26 cellular contexts compared by ENCODE assay signal in genomic region chr6:133767571-133767970, GRCh38.
DNase-seq lines count a peak whose midpoint lies in the region; ATAC-seq and TF ChIP-seq lines count a peak whose summit lies in the region.
"Had no signal": no experiment of that assay in that cellular context is flagged by ENCODE, and none has a peak within 500 bp of the region (broad histone marks: within the 10 kb centered on the region; RNA-seq: fewer than 3 reads in every experiment).

No MANE protein-coding gene starts in this region.

- POLR2A ChIA-PET in HCT116 (lab: Charles Lee) (no interaction called here), PC-3 (lab: Charles Lee; ENCODE audit: unreplicated experiment) (no interaction called here)

- no peaks in the 10 kb centered on the region for H3K36me3 ChIP-seq in HCT116 (ENCODE audit: control insufficient read depth in 1 of 2, insufficient read depth in 2 of 2, low read length in 2 of 2)
- H3K36me3 ChIP-seq in PC-3 (ENCODE audit: low read depth, low read length) = no peaks in the 10 kb centered on the region
- H3K36me3 ChIP-seq: upper lobe of right lung had no signal

- no peaks in the 10 kb centered on the region for H3F3A ChIP-seq in PC-3 (ENCODE audit: low read length, unreplicated experiment)

- DNase-seq in HCT116 (ENCODE audit: low read depth, low spot score) (no peak), PC-3 (peak; percentile 68), fibroblast of mammary gland (ENCODE audit: low read depth) (peak; percentile 74), renal cortical epithelial cell (ENCODE audit: low read depth) (peak; percentile 43), AML-193 (lab: John Stamatoyannopoulos, UW) (no peak), NCI-H524 treated with DMSO at 0.1 percent for 48 hours (lab: John Stamatoyannopoulos, UW) (no peak), kidney glomerular epithelial cell (lab: John Stamatoyannopoulos, UW) (no peak)
- DNase-seq: activated CD4-positive, alpha-beta T cell treated with anti-CD3 and anti-CD28 coated beads, Interleukin-2, amount 50 U/mL, for 48 hours; activated CD8-positive, alpha-beta memory T cell treated with anti-CD3 and anti-CD28 coated beads, Interleukin-2, amount 50 U/mL, for 4 hours; activated naive CD4-positive, alpha-beta T cell treated with anti-CD3 and anti-CD28 coated beads for 36 hours; dorsolateral prefrontal cortex; islet precursor cell; naive thymus-derived CD4-positive, alpha-beta T cell; NCI-H1092; NCI-H1694 treated with DMSO at 0.1 percent for 48 hours; NCI-H526; NK-92 treated with Interleukin-12 subunit alpha and Interleukin-12 subunit beta, amount 100 ng/mL, for 24 hours; occipital lobe; psoas muscle; SK-N-SH; stimulated activated naive B cell treated with anti-CD40 and anti-IgM and Interleukin-4, amounts not matched to agents 10 μg/mL and 1 μg/mL and 100 μg/mL, for 72 hours; substantia nigra; upper lobe of right lung had no signal

- no TSS peak for BruUV-seq in HCT116 (replicated peaks; lab: Mats Ljungman, UMichigan)
- BruUV-seq in PC-3 (replicated peaks; lab: Mats Ljungman, UMichigan) = no TSS peak

- H3K4me2 ChIP-seq in HCT116 (ENCODE audit: low read length) (no peak overlapping the region), PC-3 (ENCODE audit: low read length) (0 out of 2 replicates have a peak overlapping the region, but pooled peaks have one; percentile 18)
- H3K4me2 ChIP-seq: SK-N-SH had no signal

- H2AFZ ChIP-seq in HCT116 (ENCODE audit: low read depth, low read length, poor library complexity, severe bottlenecking) = no peak overlapping the region
- peak overlapping the region; percentile 40 for H2AFZ ChIP-seq in PC-3 (ENCODE audit: low read length)

- TF ChIP-seq RAD21 in HCT116 (IDR thresholded peaks at IDR 0.05; ENCODE audit: low read depth) = no peak

- H3K4me3 ChIP-seq in HCT116 (replicated peaks in 1 of 2; ENCODE audit: low read depth in 1 of 2, low read length in 2 of 2) (no peak overlapping the region), PC-3 (ENCODE audit: low read length) (no peak overlapping the region), fibroblast of mammary gland (ENCODE audit: control insufficient read depth, low read depth, low read length) (no peak overlapping the region)
- H3K4me3 ChIP-seq: dorsolateral prefrontal cortex, psoas muscle, upper lobe of right lung had no signal

- H3K79me2 ChIP-seq in HCT116 (ENCODE audit: insufficient read depth, low read length) (no peaks in the 10 kb centered on the region), PC-3 (ENCODE audit: low read length) (no peaks in the 10 kb centered on the region)

- no peaks in the 10 kb centered on the region for H4K20me1 ChIP-seq in HCT116 (ENCODE audit: insufficient read depth)
- no peaks in the 10 kb centered on the region for H4K20me1 ChIP-seq in PC-3 (ENCODE audit: low read length)

- H3K9ac ChIP-seq in HCT116 (ENCODE audit: low read length) = no peak overlapping the region
- H3K9ac ChIP-seq in PC-3 (ENCODE audit: low read length) = no peak overlapping the region
- H3K9ac ChIP-seq: SK-N-SH had no signal

- TF ChIP-seq POLR2A in HCT116 (IDR thresholded peaks at IDR 0.05; ENCODE audit: borderline replicate concordance, extremely low read depth, insufficient read depth, insufficient read length) = no peak

- CTCF ChIA-PET in HCT116 (lab: Charles Lee) (no interaction called here), PC-3 (lab: Charles Lee) (no interaction called here)

- H3K9me3 ChIP-seq in HCT116 (ENCODE audit: control insufficient read depth in 1 of 2, insufficient read depth in 1 of 2, low read depth in 1 of 2, low read length in 2 of 2) = no peaks in the 10 kb centered on the region
- H3K9me3 ChIP-seq in PC-3 (ENCODE audit: low read length) = no peaks in the 10 kb centered on the region
- H3K9me3 ChIP-seq: psoas muscle, SK-N-SH, upper lobe of right lung had no signal

- H3K9me2 ChIP-seq in HCT116 (ENCODE audit: insufficient read depth) (no peaks in the 10 kb centered on the region), PC-3 (replicated peaks; ENCODE audit: low read length) (no peaks in the 10 kb centered on the region)
- H3K9me2 ChIP-seq: SK-N-SH had no signal

- no peak for ATAC-seq in HCT116
- ATAC-seq in PC-3 = peak; percentile 40; the same call in 1 of the 2 replicates
- no peak for ATAC-seq in HG03097 (IDR thresholded peaks at IDR 0.05; ENCODE audit: low FRiP score, unreplicated experiment)
- ATAC-seq: naive thymus-derived CD4-positive, alpha-beta T cell; psoas muscle; Right ventricle myocardium inferior; stimulated activated naive B cell treated with anti-CD40 and anti-IgM and Interleukin-4, amounts not matched to agents 10 μg/mL and 1 μg/mL and 100 μg/mL, for 72 hours; upper lobe of right lung had no signal

- intact Hi-C loops in HCT116 (cut with micrococcal nuclease) = no loop called here
- intact Hi-C loops in PC-3 (cut with micrococcal nuclease) = no loop called here

- RAD21 ChIA-PET in HCT116 (lab: Charles Lee; ENCODE audit: low non-redundant PET in 1 of 2, low total read pairs in 2 of 2, uncharacterized antibody in 2 of 2, unreplicated experiment in 2 of 2) = no interaction called here

- no peak for TF ChIP-seq CTCF in HCT116 (IDR thresholded peaks at IDR 0.05 in 2 of 3, conservative IDR thresholded peaks at IDR 0.05 in 1 of 3; ENCODE audit: borderline replicate concordance in 1 of 3, insufficient read depth in 1 of 3, low read depth in 2 of 3, low read length in 2 of 3)
- TF ChIP-seq CTCF in PC-3 (conservative IDR thresholded peaks at IDR 0.05; ENCODE audit: low read depth, low read length) = no peak
- no peak for TF ChIP-seq CTCF in fibroblast of mammary gland (conservative IDR thresholded peaks at IDR 0.05; ENCODE audit: control insufficient read depth, insufficient read depth, low read depth, low read length)

- peaks cover 0 to 28% of the 10 kb centered on the region in 2 experiments; a peak in 2 of 4 replicates for H3K4me1 ChIP-seq in HCT116 (ENCODE audit: control insufficient read depth in 1 of 2, insufficient read depth in 2 of 2, low read length in 2 of 2)
- peaks cover 21% of the 10 kb centered on the region for H3K4me1 ChIP-seq in PC-3 (ENCODE audit: insufficient read depth, low read length)
- H3K4me1 ChIP-seq: psoas muscle, upper lobe of right lung had no signal

- H3K27me3 ChIP-seq in HCT116 (ENCODE audit: insufficient read depth, low read length) = no peaks in the 10 kb centered on the region
- H3K27me3 ChIP-seq in PC-3 (ENCODE audit: low read length) = no peaks in the 10 kb centered on the region
- H3K27me3 ChIP-seq: upper lobe of right lung had no signal

- peak overlapping the region; percentile 51 for H3K27ac ChIP-seq in HCT116 (ENCODE audit: low read depth, low read length)
- peak overlapping the region; percentile 61 for H3K27ac ChIP-seq in PC-3 (ENCODE audit: low read length)
- H3K27ac ChIP-seq: C4-2B, dorsolateral prefrontal cortex, psoas muscle, upper lobe of right lung had no signal

TF ChIP-seq in HCT116, 20 proteins besides CTCF, POLR2A, EP300 and RAD21:
- TF ChIP-seq SRF (IDR thresholded peaks at IDR 0.05; ENCODE audit: low read depth) = no peak
- TF ChIP-seq ZBTB33 (IDR thresholded peaks at IDR 0.05; ENCODE audit: extremely low read depth, insufficient replicate concordance, low read length) = no peak
- no peak for TF ChIP-seq EZH2phosphoT487 (IDR thresholded peaks at IDR 0.05; ENCODE audit: borderline replicate concordance)
- TF ChIP-seq EZH2 (IDR thresholded peaks at IDR 0.05) = no peak
- TF ChIP-seq SIN3A (IDR thresholded peaks at IDR 0.05; ENCODE audit: low read depth) = no peak
- no peak for TF ChIP-seq MAX (IDR thresholded peaks at IDR 0.05)
TF ChIP-seq in HCT116: peak in this region for 0.

Comparison
In these comparisons a context has a peak if more than half of its experiments do, and no peak if none do; other contexts are left out.
1. DNase-seq: peak in PC-3 (single experiment), fibroblast of mammary gland (single experiment) and renal cortical epithelial cell (single experiment); none in HCT116 (single experiment), AML-193 (0 of 2), NCI-H524 treated with DMSO at 0.1 percent for 48 hours (single experiment) and kidney glomerular epithelial cell (single experiment).